Comparison of ENCODE assay signal across 11 cellular contexts in the genomic region with DNA sequence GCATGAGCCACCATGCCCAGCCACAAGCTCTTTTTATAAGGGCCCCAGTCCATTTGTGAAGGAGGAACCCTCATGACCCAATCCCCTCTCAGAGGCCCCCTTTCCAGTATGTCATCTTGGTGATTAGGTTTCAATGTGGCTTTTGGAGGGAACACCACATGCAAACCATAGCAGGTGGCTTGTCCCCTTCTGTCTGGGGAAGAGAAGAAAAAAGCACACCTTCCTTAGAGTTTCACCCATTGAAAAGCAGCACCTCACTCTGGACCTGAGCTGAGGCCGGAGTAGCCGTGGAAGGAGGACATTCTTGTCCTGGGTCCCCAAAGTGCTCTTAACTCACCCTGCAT. TPM values are rescaled to one million over a fixed set of nuclear protein-coding genes. Genes with fewer than 3 reads are reported as not detected.
A peak's percentile ranks its signal among the peaks of the same experiment; 100 is the strongest.
DNase-seq lines count a peak whose midpoint lies in the region; ATAC-seq and TF ChIP-seq lines count a peak whose summit lies in the region.
"Had no signal": no experiment of that assay in that cellular context is flagged by ENCODE, and none has a peak within 500 bp of the region (broad histone marks: within the 10 kb centered on the region; RNA-seq: fewer than 3 reads in every experiment).

No MANE protein-coding gene starts in this region.

- H3K4me3 ChIP-seq in right atrium auricular region = no peak overlapping the region
- H3K4me3 ChIP-seq in adipocyte (ENCODE audit: low read length) = no peak overlapping the region
- H3K4me3 ChIP-seq in mesodermal cell (ENCODE audit: extremely low read depth, insufficient read depth, low read length, poor library complexity, severe bottlenecking) = no peak overlapping the region
- no peak overlapping the region for H3K4me3 ChIP-seq in upper lobe of right lung

- intact Hi-C loops in Right ventricle myocardium inferior (cut with DNase I) (no loop called here), upper lobe of right lung (cut with DNase I) (no loop called here)

- no peak for ATAC-seq in Right ventricle myocardium inferior
- no peak for ATAC-seq in upper lobe of right lung
- no peak for ATAC-seq in GM21529 (IDR thresholded peaks at IDR 0.05; ENCODE audit: unreplicated experiment)
- ATAC-seq in GM18907 (IDR thresholded peaks at IDR 0.05; ENCODE audit: unreplicated experiment) = no peak
- ATAC-seq: PC-3 had no signal

- DNase-seq in right atrium auricular region (ENCODE audit: low spot score) (no peak), Right ventricle myocardium inferior (ENCODE audit: missing footprints) (no peak), adipocyte (ENCODE audit: low read depth) (peak; percentile 22), upper lobe of right lung (no peak), NK-92 (lab: John Stamatoyannopoulos, UW; ENCODE audit: unreplicated experiment) (no peak)
- DNase-seq: anterior cingulate cortex, NCI-H1417 treated with DMSO at 0.1 percent for 48 hours had no signal

- TF ChIP-seq CTCF in right atrium auricular region (IDR thresholded peaks at IDR 0.05) (no peak), upper lobe of right lung (IDR thresholded peaks at IDR 0.05) (no peak)

- peak overlapping the region; percentile 3 for H3K9ac ChIP-seq in adipocyte (ENCODE audit: low read length)

- H3K27ac ChIP-seq in right atrium auricular region (peak overlapping the region; percentile 65 to 71), mesodermal cell (ENCODE audit: low read depth, low read length, severe bottlenecking) (peak overlapping the region; percentile 12), upper lobe of right lung (peak overlapping the region; percentile 26)

- WGBS in mesodermal cell (ENCODE audit: insufficient coverage in 2 of 2), 2 experiments = no CpG with 5 or more reads among the region's 2 CpGs

- H3K4me1 ChIP-seq in right atrium auricular region (peaks cover 0 to 29% of the 10 kb centered on the region in 2 donors), adipocyte (ENCODE audit: control insufficient read depth, insufficient read depth, low read length) (peaks cover 66% of the 10 kb centered on the region), mesodermal cell (ENCODE audit: control insufficient read depth, insufficient read depth, low read length, poor library complexity, severe bottlenecking) (peaks cover 23% of the 10 kb centered on the region), upper lobe of right lung (peaks cover 4% of the 10 kb centered on the region)

- no peaks in the 10 kb centered on the region for H3K27me3 ChIP-seq in right atrium auricular region
- H3K27me3 ChIP-seq in adipocyte (replicated peaks; ENCODE audit: control insufficient read depth, insufficient read depth, low read length) = no peaks in the 10 kb centered on the region
- no peaks in the 10 kb centered on the region for H3K27me3 ChIP-seq in upper lobe of right lung

- H3K9me3 ChIP-seq in right atrium auricular region (no peaks in the 10 kb centered on the region), adipocyte (ENCODE audit: control insufficient read depth, low read length) (no peaks in the 10 kb centered on the region), mesodermal cell (ENCODE audit: control insufficient read depth, low read length) (no peaks in the 10 kb centered on the region), upper lobe of right lung (no peaks in the 10 kb centered on the region)

- peaks cover 26% of the 10 kb centered on the region for H3K36me3 ChIP-seq in right atrium auricular region
- H3K36me3 ChIP-seq in adipocyte (ENCODE audit: control insufficient read depth, insufficient read depth, low read length, severe bottlenecking) = peaks cover 41% of the 10 kb centered on the region
- peaks cover 28% of the 10 kb centered on the region for H3K36me3 ChIP-seq in mesodermal cell (ENCODE audit: control insufficient read depth, insufficient read depth, low read length)
- peaks cover 19% of the 10 kb centered on the region for H3K36me3 ChIP-seq in upper lobe of right lung

RNA-seq across cellular contexts. Expression of a gene that starts 25.4 kb away (rescaled TPM):
- 10 to 100 TPM; 43.7 to 52.5 TPM for total RNA-seq in right atrium auricular region
- total RNA-seq in Right ventricle myocardium inferior = 457 TPM
- 32.4 TPM for polyA plus RNA-seq in mesodermal cell (2013, experiment 1 of 2)
- 28.8 TPM for polyA plus RNA-seq in mesodermal cell (2013, experiment 2 of 2)
- total RNA-seq in upper lobe of right lung = 1,120 TPM

RNA-seq across cellular contexts. Expression of a gene that starts 50.8 kb away (rescaled TPM):
- total RNA-seq in right atrium auricular region (1,000 to 10,000 TPM; 2,120 to 2,577 TPM), Right ventricle myocardium inferior (5,781 TPM), upper lobe of right lung (11,917 TPM)
- polyA plus RNA-seq in mesodermal cell (2013, experiment 1 of 2) = 1,431 TPM
- polyA plus RNA-seq in mesodermal cell (2013, experiment 2 of 2) = 2,018 TPM

Comparison
In these comparisons a context has a peak if more than half of its experiments do, and no peak if none do; other contexts are left out.
1. H3K27ac ChIP-seq: peak in every context shown above with its lines; median percentile 68 in right atrium auricular region; 26 in upper lobe of right lung; 12 in mesodermal cell.